In the genomic region with DNA sequence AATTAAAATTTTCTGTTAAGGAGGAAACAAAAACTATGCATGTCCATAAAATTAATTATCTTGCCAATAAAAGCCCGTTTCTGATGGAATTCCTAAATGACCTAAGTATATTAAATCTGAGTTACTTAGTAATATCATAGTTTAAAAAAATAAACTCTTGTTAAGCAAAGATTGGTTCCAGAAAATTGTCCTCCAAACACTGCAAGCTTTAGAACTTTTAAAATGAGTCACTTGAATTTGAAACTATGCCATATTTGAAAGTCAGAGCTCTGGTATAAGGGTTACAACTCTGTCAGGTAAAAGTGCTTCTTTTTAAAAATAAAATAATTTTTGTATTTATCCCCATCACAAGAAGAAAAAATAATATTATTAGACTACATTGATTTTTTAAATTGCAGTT, we compare ENCODE assay signal across 18 cellular contexts.
"Had no signal": no experiment of that assay in that cellular context is flagged by ENCODE, and none has a peak within 500 bp of the region (broad histone marks: within the 10 kb centered on the region; RNA-seq: fewer than 3 reads in every experiment).

No MANE protein-coding gene starts in this region.

- H3K4me1 ChIP-seq: lower lobe of right lung, spleen, testis, upper lobe of right lung had no signal

- ATAC-seq: activated CD8-positive, alpha-beta T cell treated with anti-CD3 and anti-CD28 coated beads for 36 hours; activated T-cell treated with anti-CD3 and anti-CD28 coated beads, Interleukin-2, amount 50 U/mL, for 4 hours; left colon; lower lobe of right lung; sciatic nerve; upper lobe of right lung; WTC11 had no signal

- H3K27ac Mint-ChIP-seq: activated CD8-positive, alpha-beta T cell treated with anti-CD3 and anti-CD28 coated beads for 36 hours; progenitor cell of endocrine pancreas; stimulated activated naive CD8-positive, alpha-beta T cell treated with anti-CD3 and anti-CD28 coated beads, Interleukin-15, Interleukin-2, amounts not matched to agents 100 ng/mL and 50 ng/mL, for 24 hours; WTC11 had no signal

- H3K9me3 Mint-ChIP-seq: activated CD8-positive, alpha-beta T cell treated with anti-CD3 and anti-CD28 coated beads for 36 hours; stimulated activated naive CD8-positive, alpha-beta T cell treated with anti-CD3 and anti-CD28 coated beads, Interleukin-15, Interleukin-2, amounts not matched to agents 100 ng/mL and 50 ng/mL, for 24 hours had no signal

- H3K4me3 ChIP-seq: lower lobe of right lung, spleen, testis, upper lobe of right lung had no signal

- H3K36me3 ChIP-seq: lower lobe of right lung, spleen, upper lobe of right lung had no signal

- H3K27me3 Mint-ChIP-seq: progenitor cell of endocrine pancreas had no signal

- H3K36me3 Mint-ChIP-seq: WTC11 had no signal

- DNase-seq: activated CD4-positive, alpha-beta T cell treated with anti-CD3 and anti-CD28 coated beads for 4 hours; activated CD8-positive, alpha-beta T cell treated with anti-CD3 and anti-CD28 coated beads for 36 hours; activated effector memory CD4-positive, alpha-beta T cell treated with Interleukin-2 at 50 U/mL for 16 hours; activated naive CD4-positive, alpha-beta T cell treated with anti-CD3 and anti-CD28 coated beads, Interleukin-2, amount 50 U/mL, for 16 hours; activated T-cell treated with anti-CD3 and anti-CD28 coated beads, Interleukin-2, amount 50 U/mL, for 4 hours; amniotic stem cell; head of caudate nucleus; left colon; lower lobe of right lung; nephron progenitor cell; occipital lobe; spleen; testis; upper lobe of right lung had no signal

- H3K9me3 ChIP-seq: lower lobe of right lung, testis, upper lobe of right lung had no signal

- H3K27me3 ChIP-seq: spleen, testis, upper lobe of right lung had no signal

- H3K4me3 Mint-ChIP-seq: activated CD8-positive, alpha-beta T cell treated with anti-CD3 and anti-CD28 coated beads for 36 hours; activated T-cell treated with anti-CD3 and anti-CD28 coated beads, Interleukin-2, amount 50 U/mL, for 4 hours; nephron progenitor cell; stimulated activated naive CD8-positive, alpha-beta T cell treated with anti-CD3 and anti-CD28 coated beads, Interleukin-15, Interleukin-2, amounts not matched to agents 100 ng/mL and 50 ng/mL, for 24 hours; WTC11 had no signal
